Comparison of ENCODE assay signal across 15 cellular contexts in the genomic region with DNA sequence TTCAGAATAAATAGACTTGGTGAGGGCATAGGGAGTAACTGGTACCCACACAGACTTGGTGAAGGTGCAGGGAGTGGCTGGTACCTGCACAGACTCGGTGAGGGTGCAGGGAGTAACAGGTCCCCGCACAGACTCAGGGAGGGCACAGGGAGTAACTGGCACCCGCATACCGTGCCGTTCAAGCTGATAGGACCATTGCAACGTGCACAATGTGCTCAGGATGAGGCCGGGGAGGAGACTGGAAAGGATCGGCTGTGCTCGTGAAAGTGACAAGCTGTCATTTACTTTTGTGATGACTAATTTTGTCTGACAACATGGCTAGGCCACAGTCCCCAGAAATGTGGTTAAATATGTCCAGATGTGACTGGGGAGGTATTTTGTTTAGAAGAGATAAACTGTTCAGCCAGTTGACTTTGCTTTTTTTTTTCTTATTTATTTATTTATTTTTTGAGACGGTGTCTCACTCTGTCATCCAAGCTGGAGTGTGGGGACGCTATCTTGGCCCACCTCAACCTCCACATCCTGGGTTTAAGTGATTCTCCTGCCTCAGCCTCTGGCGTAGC.
"Had no signal": no experiment of that assay in that cellular context is flagged by ENCODE, and none has a peak within 500 bp of the region (broad histone marks: within the 10 kb centered on the region; RNA-seq: fewer than 3 reads in every experiment).

No MANE protein-coding gene starts in this region.

- H2AFZ ChIP-seq: parathyroid adenoma had no signal

- H3K9me3 ChIP-seq: esophagus squamous epithelium, neutrophil, sigmoid colon, spleen, thoracic aorta, upper lobe of right lung had no signal

- H3K27me3 Mint-ChIP-seq: naive thymus-derived CD8-positive, alpha-beta T cell; T-helper 17 cell had no signal

- DNase-seq: activated CD8-positive, alpha-beta memory T cell treated with anti-CD3 and anti-CD28 coated beads, Interleukin-2, amount 50 U/mL, for 4 hours; central memory CD4-positive, alpha-beta T cell; cortex of kidney; effector CD4-positive, alpha-beta T cell; esophagus squamous epithelium; kidney glomerular epithelial cell; sigmoid colon; spleen; T-helper 17 cell; upper lobe of right lung had no signal

- H3K4me3 Mint-ChIP-seq: activated naive CD4-positive, alpha-beta T cell treated with anti-CD3 and anti-CD28 coated beads for 36 hours; naive thymus-derived CD8-positive, alpha-beta T cell; T-helper 17 cell had no signal

- H3K4me3 ChIP-seq: esophagus squamous epithelium, sigmoid colon, spleen, thoracic aorta, upper lobe of right lung had no signal

- H3K27me3 ChIP-seq: esophagus squamous epithelium, neutrophil, sigmoid colon, spleen, upper lobe of right lung had no signal

- H3K36me3 ChIP-seq: neutrophil, thoracic aorta, upper lobe of right lung had no signal

- H3K79me2 ChIP-seq: parathyroid adenoma had no signal

- ATAC-seq: T-helper 17 cell had no signal

- H3K27ac ChIP-seq: esophagus squamous epithelium, neutrophil, parathyroid adenoma, sigmoid colon, spleen, thoracic aorta, upper lobe of right lung had no signal

- H3K27ac Mint-ChIP-seq: activated naive CD4-positive, alpha-beta T cell treated with anti-CD3 and anti-CD28 coated beads for 36 hours; T-helper 17 cell had no signal

- H3K9me3 Mint-ChIP-seq: activated naive CD4-positive, alpha-beta T cell treated with anti-CD3 and anti-CD28 coated beads for 36 hours; naive thymus-derived CD8-positive, alpha-beta T cell had no signal

- H3K4me1 ChIP-seq: parathyroid adenoma, sigmoid colon, spleen, upper lobe of right lung had no signal
